ENCODE assay signal across 8 cellular contexts in the genomic region with DNA sequence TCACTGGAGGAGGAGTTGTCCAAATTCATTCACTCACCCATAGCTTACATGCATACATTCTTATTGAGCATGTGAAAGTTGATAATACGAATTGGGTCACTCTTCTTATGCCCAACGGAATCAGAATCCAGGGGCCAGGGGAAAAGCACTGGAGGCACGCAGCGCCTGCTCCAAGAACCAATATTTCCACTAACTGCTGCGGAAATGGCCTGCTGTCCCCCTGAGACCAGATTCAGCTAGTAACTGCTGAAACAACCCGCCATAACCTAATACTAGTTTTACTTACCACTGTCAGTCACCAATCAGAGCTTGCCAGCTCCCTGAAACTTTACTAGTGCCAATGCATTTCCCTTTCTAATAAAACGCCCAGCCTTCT. TPM values are rescaled to one million over a fixed set of nuclear protein-coding genes. Genes with fewer than 3 reads are reported as not detected.
DNase-seq lines count a peak whose midpoint lies in the region; ATAC-seq, FAIRE-seq and TF ChIP-seq lines count a peak whose summit lies in the region.

No MANE protein-coding gene starts in this region.

- H3K4me3 ChIP-seq in K562 (peak overlapping the region; percentile 93), lung (peak overlapping the region; percentile 56), transverse colon (peak overlapping the region; percentile 48 to 97 (median 92))

- H4K20me1 ChIP-seq in K562 (replicated peaks; ENCODE audit: control insufficient read depth, insufficient read depth, low read length) = peaks cover 29% of the 10 kb centered on the region

- peaks cover 23% of the 10 kb centered on the region; the same call in 2 of the 3 replicates for H3K36me3 ChIP-seq in K562 (ENCODE audit: control insufficient read depth, insufficient read depth, low read length)
- peaks cover 0 to 5% of the 10 kb centered on the region in 2 donors for H3K36me3 ChIP-seq in lung (ENCODE audit: control insufficient read depth in 2 of 2, insufficient read depth in 2 of 2, low read length in 2 of 2)
- no peaks in the 10 kb centered on the region for H3K36me3 ChIP-seq in transverse colon

- BruUV-seq in K562 (replicated peaks; lab: Mats Ljungman, UMichigan) = no TSS peak

- TF ChIP-seq EP300 in K562 (IDR thresholded peaks at IDR 0.05; ENCODE audit: low read length) (no peak), transverse colon (IDR thresholded peaks at IDR 0.05; ENCODE audit: low read depth) (no peak)

- POLR2A ChIA-PET in K562 (lab: Yijun Ruan, JAX) = interaction anchor here (0.6 to 1.2 kb wide), 4 partner anchors 12 to 72 kb away, joined by 3 to 4 read pairs (median 4); no protein-coding TSS in a partner anchor

- in situ Hi-C loops in K562 (cut with MboI) (no loop called here), transverse colon (cut with MboI; ENCODE audit: low pct_ligation_motif_present in 1 of 4, low pct_unique_long_range_greater_than_20kb in 1 of 4, low sequenced_read_pairs in 3 of 4) (no loop called here)

- peaks cover 48% of the 10 kb centered on the region for H3K79me2 ChIP-seq in K562 (ENCODE audit: control insufficient read depth, insufficient read depth, low read length)

- TF ChIP-seq CTCF in K562 (IDR thresholded peaks at IDR 0.05 in 2 of 3, conservative IDR thresholded peaks at IDR 0.05 in 1 of 3; ENCODE audit: insufficient read depth in 2 of 3, low read depth in 1 of 3, low read length in 3 of 3) = no peak
- TF ChIP-seq CTCF in lung (IDR thresholded peaks at IDR 0.05; ENCODE audit: control extremely low read depth, extremely low read depth) = no peak
- TF ChIP-seq CTCF in transverse colon (IDR thresholded peaks at IDR 0.05) = no peak

- TF ChIP-seq POLR2A in K562 (conservative IDR thresholded peaks at IDR 0.05) = no peak
- TF ChIP-seq POLR2A in transverse colon (IDR thresholded peaks at IDR 0.05) = no peak

- DNase-seq in activated T-cell treated with anti-CD3 and anti-CD28 coated beads, Interleukin-2, amount 50 U/mL, for 72 hours = no peak
- no peak for DNase-seq in activated T-cell treated with anti-CD3 and anti-CD28 coated beads, Interleukin-2, amount 50 U/mL, for 1 hour
- DNase-seq in K562 (ENCODE audit: extremely low read depth in 1 of 4, low spot score in 3 of 4) (no peak), lung (ENCODE audit: low spot score) (peak; percentile 22), transverse colon (no peak), globus pallidus (ENCODE audit: low spot score) (no peak)

- H3K9me1 ChIP-seq in K562 (ENCODE audit: control insufficient read depth, insufficient read depth, low read length) = peaks cover 4% of the 10 kb centered on the region

- no peaks in the 10 kb centered on the region for H3K27me3 Mint-ChIP-seq in activated T-cell treated with anti-CD3 and anti-CD28 coated beads, Interleukin-2, amount 50 U/mL, for 72 hours (ENCODE audit: low read depth)

- H3K4me3 Mint-ChIP-seq in activated T-cell treated with anti-CD3 and anti-CD28 coated beads, Interleukin-2, amount 50 U/mL, for 72 hours = peak overlapping the region; percentile 94 to 95

- H3K9me3 Mint-ChIP-seq in activated T-cell treated with anti-CD3 and anti-CD28 coated beads, Interleukin-2, amount 50 U/mL, for 72 hours = no peaks in the 10 kb centered on the region

- H3K9ac ChIP-seq in K562 (ENCODE audit: insufficient read depth in 1 of 2, low read depth in 2 of 2, low read length in 2 of 2) = peak overlapping the region in 1 of 2 experiments; percentile 41; a peak in 1 of 4 replicates

- peak overlapping the region; percentile 98 for H2AFZ ChIP-seq in K562 (ENCODE audit: low read depth, low read length)

- ATAC-seq in activated T-cell treated with anti-CD3 and anti-CD28 coated beads, Interleukin-2, amount 50 U/mL, for 72 hours (replicated peaks in 1 of 2) = no peak
- no peak for ATAC-seq in K562
- no peak for ATAC-seq in lung (ENCODE audit: insufficient read depth, low FRiP score)
- ATAC-seq in HG03108 (IDR thresholded peaks at IDR 0.05; ENCODE audit: unreplicated experiment) = no peak
- ATAC-seq in HG03175 (IDR thresholded peaks at IDR 0.05; ENCODE audit: unreplicated experiment) = no peak

- H3K9me3 ChIP-seq in K562 (replicated peaks; ENCODE audit: control insufficient read depth, insufficient read depth, low read depth, low read length) (no peaks in the 10 kb centered on the region; the same call in 1 of the 2 replicates), lung (ENCODE audit: control insufficient read depth in 2 of 2, insufficient read depth in 1 of 2, low read length in 1 of 2) (no peaks in the 10 kb centered on the region), transverse colon (no peaks in the 10 kb centered on the region)

- H3K27ac Mint-ChIP-seq in activated T-cell treated with anti-CD3 and anti-CD28 coated beads, Interleukin-2, amount 50 U/mL, for 72 hours = peak overlapping the region; percentile 56

- H3K4me2 ChIP-seq in K562 (ENCODE audit: insufficient read depth, low read length) = peak overlapping the region; percentile 95

- H3K4me1 ChIP-seq in K562 (replicated peaks in 1 of 2; ENCODE audit: control insufficient read depth in 2 of 2, insufficient read depth in 2 of 2, low read length in 2 of 2) (peaks cover 14 to 23% of the 10 kb centered on the region in 2 experiments; a peak in 4 of 5 replicates), lung (ENCODE audit: control insufficient read depth in 2 of 2, insufficient read depth in 2 of 2, low read length in 2 of 2) (peaks cover 18 to 30% of the 10 kb centered on the region in 2 donors), transverse colon (peaks cover 28 to 51% (median 43%) of the 10 kb centered on the region in 4 donors)

- CTCF ChIA-PET in K562 (lab: Yijun Ruan, JAX; ENCODE audit: low intra/inter-chr PET ratio) = no interaction called here

- H3K36me3 Mint-ChIP-seq in activated T-cell treated with anti-CD3 and anti-CD28 coated beads, Interleukin-2, amount 50 U/mL, for 72 hours (ENCODE audit: insufficient read depth in 2 of 2) = peaks cover 2 to 6% of the 10 kb centered on the region in 2 donors

- intact Hi-C loops in K562 (cut with micrococcal nuclease) (loop anchor here (5.0 to 10.0 kb wide), 2 partner anchors 66 to 179 kb away; a partner anchor contains a TSS), transverse colon (cut with DNase I; ENCODE audit: low total_unique reads) (loop anchor here (2.0 kb wide), 1 partner anchor 69 kb away; no protein-coding TSS in a partner anchor)

- H3K27me3 ChIP-seq in K562 (ENCODE audit: control insufficient read depth in 2 of 2, insufficient read depth in 2 of 2, low read length in 2 of 2) = no peaks in the 10 kb centered on the region; a peak in 1 of 5 replicates
- no peaks in the 10 kb centered on the region for H3K27me3 ChIP-seq in lung (ENCODE audit: control insufficient read depth, insufficient read depth)
- peaks cover 4% of the 10 kb centered on the region for H3K27me3 ChIP-seq in transverse colon

- TF ChIP-seq RAD21 in K562 (CRISPR knock-in tag; conservative IDR thresholded peaks at IDR 0.05 in 1 of 2, IDR thresholded peaks at IDR 0.05 in 1 of 2) = no peak

- H3K27ac ChIP-seq in K562 (ENCODE audit: extremely low read depth, low read depth, low read length) = peak overlapping the region; percentile 39; the same call in 1 of the 3 replicates
- peak overlapping the region; percentile 84 to 89 for H3K27ac ChIP-seq in lung (ENCODE audit: low read depth in 1 of 2, low read length in 1 of 2)
- peak overlapping the region; percentile 90 to 94 (median 92) for H3K27ac ChIP-seq in transverse colon

- 61% methylated on average over 4 of the region's 7 CpGs for WGBS in K562 (ENCODE audit: insufficient coverage, low coverage, missing lambda C conversion rate)
- 43 to 54% methylated on average over 7 of the region's 7 CpGs for WGBS in lung, 2 donors
- WGBS in transverse colon (ENCODE audit: low coverage in 1 of 2), 2 donors = 48 to 59% methylated on average over 7 of the region's 7 CpGs

- peaks cover 47% of the 10 kb centered on the region for H3K4me1 Mint-ChIP-seq in activated T-cell treated with anti-CD3 and anti-CD28 coated beads, Interleukin-2, amount 50 U/mL, for 72 hours (ENCODE audit: low read depth)

- no peak for FAIRE-seq in K562 (lab: Jason Lieb, UNC)

RNA-seq across cellular contexts. Expression of a gene that starts 0.6 kb away (rescaled TPM):
- 100 to 1,000 TPM; 228 to 278 TPM for total RNA-seq in activated T-cell treated with anti-CD3 and anti-CD28 coated beads, Interleukin-2, amount 50 U/mL, for 72 hours
- total RNA-seq in K562 (2011; cell fraction: chromatin; rRNA removed; ENCODE audit: low replicate concordance) = 49.2 and 57.2 TPM in 2 replicates
- total RNA-seq in K562 (2011; cell fraction: nucleolus; rRNA removed) = 36.9 and 40.8 TPM in 2 replicates
- total RNA-seq in K562 (2011; cell fraction: nucleoplasm; rRNA removed) = 62.6 and 96.7 TPM in 2 replicates
- total RNA-seq in K562 (2014; rRNA removed) (48.8 and 78.3 TPM in 2 replicates), K562 (2014; rRNA removed; fragmentation: Illumina TruSeq; extraction: Trizol) (69.9 and 73.3 TPM in 2 replicates), K562 (2015; rRNA removed; fragmentation: Illumina TruSeq; extraction: Trizol) (86.0 and 89.6 TPM in 2 replicates), K562 (2021) (176 and 177 TPM in 2 replicates), lung (100 to 1,000 TPM; 145 to 308 TPM), transverse colon (100 to 1,000 TPM; 120 to 202 (median 144) TPM)
- polyA plus RNA-seq in K562 (2011; rRNA removed) (368 and 488 TPM in 2 replicates), K562 (2014; fragmentation: Illumina TruSeq; extraction: Trizol) (451 and 502 TPM in 2 replicates), K562 (2014; fragmentation: Nextera tagmentation; extraction: Ambion mirVana) (10 to 100 TPM; 63.5 to 82.4 TPM), K562 (2014; rRNA removed) (193 and 223 TPM in 2 replicates), lung (100 to 1,000 TPM; 246 to 465 TPM)
- polyA plus RNA-seq in K562 (2011; cell fraction: cytosol; rRNA removed) = 363 and 764 TPM in 2 replicates
- 155 and 276 TPM in 2 replicates for polyA plus RNA-seq in K562 (2011; cell fraction: nucleus; rRNA removed)
- 216 and 222 TPM in 2 replicates for polyA plus RNA-seq in K562 (2012)
- 152 and 189 TPM in 2 replicates for polyA minus RNA-seq in K562 (2011; rRNA and poly(A)+ RNA removed)
- polyA minus RNA-seq in K562 (2011; cell fraction: cytosol; rRNA and poly(A)+ RNA removed) = 74.7 and 81.8 TPM in 2 replicates
- polyA minus RNA-seq in K562 (2011; cell fraction: nucleus; rRNA and poly(A)+ RNA removed) = 17.6 and 53.8 TPM in 2 replicates

Comparison
In these comparisons a context has a peak if more than half of its experiments do, and no peak if none do; other contexts are left out.
1. H3K27ac ChIP-seq: peak in every context shown above with its lines; median percentile 92 in transverse colon; 86 in lung; 39 in K562.